Comparison of ENCODE assay signal across 9 cellular contexts in the genomic region with DNA sequence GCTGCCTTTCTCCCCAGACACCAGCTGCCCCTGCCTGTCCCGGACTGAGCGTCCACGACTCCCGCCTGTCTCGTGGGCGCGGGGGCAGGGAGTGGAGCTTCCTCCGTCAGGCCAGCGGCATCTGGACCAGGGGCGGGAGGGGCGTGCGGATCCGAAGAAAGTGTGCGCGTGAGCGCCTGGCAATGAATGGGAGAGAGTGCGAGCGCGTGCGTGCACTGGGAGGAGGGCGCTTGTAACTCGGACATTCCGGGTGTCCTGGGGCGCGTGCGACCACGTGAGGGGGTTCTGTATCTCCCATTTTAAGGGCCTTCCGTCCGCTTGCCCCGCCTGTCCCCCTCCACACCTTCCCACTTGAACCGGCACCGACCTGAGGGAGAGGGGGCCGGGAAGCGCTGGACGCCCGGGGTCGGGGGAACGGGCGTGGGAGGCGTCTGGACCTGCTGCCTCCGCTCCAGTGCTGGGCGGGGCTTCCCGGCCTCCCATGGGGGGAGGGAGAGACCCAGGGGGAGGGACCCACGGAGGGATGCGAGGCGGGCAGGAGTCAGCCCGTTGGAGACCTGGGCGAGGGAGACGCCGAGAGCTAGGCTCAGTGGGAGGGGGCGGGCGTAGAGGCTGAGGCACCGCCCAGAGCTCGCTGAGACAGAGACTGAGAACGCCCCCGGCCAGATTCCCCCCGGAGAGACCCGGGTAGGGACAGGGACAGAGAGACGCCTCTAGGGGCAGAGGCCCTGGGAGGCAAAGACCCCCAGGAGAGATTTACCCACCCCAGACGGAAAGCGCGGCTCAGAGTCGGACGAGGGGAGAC. TPM values are rescaled to one million over a fixed set of nuclear protein-coding genes. Genes with fewer than 3 reads are reported as not detected.
DNase-seq lines count a peak whose midpoint lies in the region; ATAC-seq, FAIRE-seq and TF ChIP-seq lines count a peak whose summit lies in the region.
"Had no signal": no experiment of that assay in that cellular context is flagged by ENCODE, and none has a peak within 500 bp of the region (broad histone marks: within the 10 kb centered on the region; RNA-seq: fewer than 3 reads in every experiment).

A gene with protein sequence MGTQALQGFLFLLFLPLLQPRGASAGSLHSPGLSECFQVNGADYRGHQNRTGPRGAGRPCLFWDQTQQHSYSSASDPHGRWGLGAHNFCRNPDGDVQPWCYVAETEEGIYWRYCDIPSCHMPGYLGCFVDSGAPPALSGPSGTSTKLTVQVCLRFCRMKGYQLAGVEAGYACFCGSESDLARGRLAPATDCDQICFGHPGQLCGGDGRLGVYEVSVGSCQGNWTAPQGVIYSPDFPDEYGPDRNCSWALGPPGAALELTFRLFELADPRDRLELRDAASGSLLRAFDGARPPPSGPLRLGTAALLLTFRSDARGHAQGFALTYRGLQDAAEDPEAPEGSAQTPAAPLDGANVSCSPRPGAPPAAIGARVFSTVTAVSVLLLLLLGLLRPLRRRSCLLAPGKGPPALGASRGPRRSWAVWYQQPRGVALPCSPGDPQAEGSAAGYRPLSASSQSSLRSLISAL (plus strand): TSS at position 665 of the 805 bp plus-strand sequence. CDS start 246 bp downstream, outside the sequence.

- no peak within 1 kb of the TSS for H4K8ac ChIP-seq in mesendoderm (ENCODE audit: low read depth, low read length)

- peak within 1 kb of the TSS; percentile 6 for H3K18ac ChIP-seq in mesendoderm (ENCODE audit: low read length)

- H4K20me1 ChIP-seq in OCI-LY7 (ENCODE audit: insufficient read depth, low read length) = no peaks in the 10 kb centered on the region
- H4K20me1 ChIP-seq in astrocyte (ENCODE audit: insufficient read depth, low read length) = peaks cover 7% of the 10 kb centered on the region

- H3K27me3 Mint-ChIP-seq in CD4-positive, CD25-positive, alpha-beta regulatory T cell = peaks cover 48% of the 10 kb centered on the region
- peaks cover 16% of the 10 kb centered on the region for H3K27me3 Mint-ChIP-seq in astrocyte (ENCODE audit: low read depth, unreplicated experiment)

- H3K79me2 ChIP-seq in OCI-LY7 (ENCODE audit: insufficient read depth, low read depth, low read length) (no peaks in the 10 kb centered on the region), astrocyte (ENCODE audit: insufficient read depth, low read length) (no peaks in the 10 kb centered on the region), mesendoderm (ENCODE audit: control insufficient read depth, insufficient read depth, low read length) (no peaks in the 10 kb centered on the region)

- H2AFZ ChIP-seq in OCI-LY7 (ENCODE audit: low read length) (no peak within 1 kb of the TSS), astrocyte (ENCODE audit: low read depth, low read length) (peak within 1 kb of the TSS; percentile 52)

- H3K4me3 ChIP-seq in CD4-positive, CD25-positive, alpha-beta regulatory T cell (ENCODE audit: low read depth, low read length) = no peak within 1 kb of the TSS
- H3K4me3 ChIP-seq in OCI-LY7 (ENCODE audit: low read depth, low read length, poor library complexity, severe bottlenecking) (peak within 1 kb of the TSS; percentile 54), astrocyte (ENCODE audit: insufficient read depth, low read depth, low read length) (peak within 1 kb of the TSS; percentile 39), mesendoderm (ENCODE audit: low read length) (peak within 1 kb of the TSS; percentile 35), vagina (peak within 1 kb of the TSS; percentile 24 to 43)
- H3K4me3 ChIP-seq: SJSA1 had no signal

- no TSS peak for BruUV-seq in OCI-LY7 (replicated peaks; lab: Mats Ljungman, UMichigan)

- ATAC-seq in CD4-positive, CD25-positive, alpha-beta regulatory T cell (ENCODE audit: low read depth in 2 of 2) = no peak

- CTCF ChIA-PET in OCI-LY7 (lab: Charles Lee; ENCODE audit: unreplicated experiment) = no interaction called here

- no peak within 1 kb of the TSS for H2BK120ac ChIP-seq in mesendoderm (ENCODE audit: low read depth, low read length)

- no peak for TF ChIP-seq POLR2A in H54 (IDR thresholded peaks at IDR 0.05; ENCODE audit: low read depth, low read length)
- no peak for TF ChIP-seq POLR2A in vagina (IDR thresholded peaks at IDR 0.05)

- no peaks in the 10 kb centered on the region for H3K36me3 Mint-ChIP-seq in CD4-positive, CD25-positive, alpha-beta regulatory T cell
- peaks cover 6% of the 10 kb centered on the region for H3K36me3 Mint-ChIP-seq in astrocyte (ENCODE audit: low read depth, unreplicated experiment)

- H2AK5ac ChIP-seq in mesendoderm (ENCODE audit: low read length) = no peak within 1 kb of the TSS

- H3K9ac ChIP-seq in astrocyte (ENCODE audit: low read length) = no peak within 1 kb of the TSS
- peak within 1 kb of the TSS; percentile 75 for H3K9ac ChIP-seq in mesendoderm (ENCODE audit: low read length)

- no peak within 1 kb of the TSS for H3K23ac ChIP-seq in mesendoderm (ENCODE audit: low read length)

- peak within 1 kb of the TSS; percentile 27 for H3K4ac ChIP-seq in mesendoderm (ENCODE audit: low read depth, low read length)

- H3K56ac ChIP-seq in mesendoderm (ENCODE audit: low read length) = peak within 1 kb of the TSS; percentile 82

- intact Hi-C loops in OCI-LY7 (cut with micrococcal nuclease; ENCODE audit: unreplicated experiment) (loop anchor here (5.0 kb wide), 1 partner anchor 37 kb away; no protein-coding TSS in a partner anchor), vagina (cut with DNase I) (no loop called here), posterior vena cava (cut with DNase I) (no loop called here)

- H3K4me1 Mint-ChIP-seq in CD4-positive, CD25-positive, alpha-beta regulatory T cell = peaks cover 0 to 43% (median 8%) of the 10 kb centered on the region in 4 donors
- H3K4me1 Mint-ChIP-seq in astrocyte (ENCODE audit: low read depth, unreplicated experiment) = no peaks in the 10 kb centered on the region

- H4K5ac ChIP-seq in mesendoderm (ENCODE audit: low read length) = no peak within 1 kb of the TSS

- H3K4me2 ChIP-seq in OCI-LY7 (ENCODE audit: low read length) (peak within 1 kb of the TSS; percentile 65), astrocyte (ENCODE audit: low read length) (peak within 1 kb of the TSS; percentile 81), mesendoderm (ENCODE audit: low read length) (peak within 1 kb of the TSS; percentile 93)

- H3K27ac Mint-ChIP-seq in CD4-positive, CD25-positive, alpha-beta regulatory T cell = peak within 1 kb of the TSS in 2 of 3 donors; percentile 5 to 82
- peak within 1 kb of the TSS; percentile 47 for H3K27ac Mint-ChIP-seq in astrocyte (ENCODE audit: unreplicated experiment)

- peaks cover 0 to 1% (median 0%) of the 10 kb centered on the region in 7 donors for H3K9me3 Mint-ChIP-seq in CD4-positive, CD25-positive, alpha-beta regulatory T cell
- H3K9me3 Mint-ChIP-seq in astrocyte (ENCODE audit: unreplicated experiment) = no peaks in the 10 kb centered on the region

- no peaks in the 10 kb centered on the region for H3K79me1 ChIP-seq in mesendoderm (ENCODE audit: low read length)

- H3K36me3 ChIP-seq in CD4-positive, CD25-positive, alpha-beta regulatory T cell (ENCODE audit: control insufficient read depth, insufficient read depth, low read length) = no peaks in the 10 kb centered on the region
- H3K36me3 ChIP-seq in OCI-LY7 (ENCODE audit: insufficient read depth, low read length) = no peaks in the 10 kb centered on the region
- H3K36me3 ChIP-seq in astrocyte (ENCODE audit: insufficient read depth, low read length) = no peaks in the 10 kb centered on the region
- H3K36me3 ChIP-seq in mesendoderm (ENCODE audit: control insufficient read depth, insufficient read depth, low read length) = no peaks in the 10 kb centered on the region
- no peaks in the 10 kb centered on the region for H3K36me3 ChIP-seq in vagina
- H3K36me3 ChIP-seq: SJSA1 had no signal

- no peak for DNase-seq in CD4-positive, CD25-positive, alpha-beta regulatory T cell
- DNase-seq in H54 (ENCODE audit: insufficient read length, low spot score) (peak; percentile 95), OCI-LY7 (ENCODE audit: low spot score) (no peak), astrocyte (ENCODE audit: low read depth) (no peak), mesendoderm (peak; percentile 90), vagina (ENCODE audit: extremely low spot score in 2 of 2) (no peak), posterior vena cava (ENCODE audit: low spot score) (no peak), kidney glomerular epithelial cell (lab: John Stamatoyannopoulos, UW) (no peak)

- no peak within 1 kb of the TSS for H3K27ac ChIP-seq in CD4-positive, CD25-positive, alpha-beta regulatory T cell (ENCODE audit: insufficient read depth, low read length, poor library complexity, severe bottlenecking)
- H3K27ac ChIP-seq in OCI-LY7 (ENCODE audit: low read depth, low read length, poor library complexity, severe bottlenecking) = no peak within 1 kb of the TSS
- no peak within 1 kb of the TSS for H3K27ac ChIP-seq in astrocyte (ENCODE audit: low read depth, low read length)
- peak within 1 kb of the TSS; percentile 26 for H3K27ac ChIP-seq in mesendoderm (ENCODE audit: low read depth, low read length)
- H3K27ac ChIP-seq in vagina = no peak within 1 kb of the TSS
- H3K27ac ChIP-seq: SJSA1 had no signal

- FAIRE-seq in H54 (lab: Jason Lieb, UNC) = no peak
- no peak for FAIRE-seq in astrocyte (lab: Jason Lieb, UNC)

- TF ChIP-seq CTCF in OCI-LY7 (conservative IDR thresholded peaks at IDR 0.05; ENCODE audit: low read length) (no peak), astrocyte (IDR thresholded peaks at IDR 0.05; ENCODE audit: insufficient read depth, low read depth, low read length) (no peak), vagina (IDR thresholded peaks at IDR 0.05) (no peak)

- peaks cover 3% of the 10 kb centered on the region for H3K27me3 ChIP-seq in CD4-positive, CD25-positive, alpha-beta regulatory T cell (ENCODE audit: control insufficient read depth, insufficient read depth, low read length)
- peaks cover 52% of the 10 kb centered on the region for H3K27me3 ChIP-seq in astrocyte (ENCODE audit: insufficient read depth, low read length)
- no peaks in the 10 kb centered on the region for H3K27me3 ChIP-seq in mesendoderm (ENCODE audit: insufficient read depth, low read length, poor library complexity)
- H3K27me3 ChIP-seq in vagina = peaks cover 12% of the 10 kb centered on the region

- no peaks in the 10 kb centered on the region for H3K9me2 ChIP-seq in OCI-LY7 (ENCODE audit: insufficient read depth, low read length)

- H2BK15ac ChIP-seq in mesendoderm (replicated peaks; ENCODE audit: low read depth) = no peak within 1 kb of the TSS

- H3K4me3 Mint-ChIP-seq in CD4-positive, CD25-positive, alpha-beta regulatory T cell = peak within 1 kb of the TSS; percentile 83 to 87 (median 84)
- H3K4me3 Mint-ChIP-seq in astrocyte (ENCODE audit: unreplicated experiment) = peak within 1 kb of the TSS; percentile 84

- H3K4me1 ChIP-seq in CD4-positive, CD25-positive, alpha-beta regulatory T cell (ENCODE audit: control insufficient read depth, insufficient read depth, low read length, poor library complexity, severe bottlenecking) = peaks cover 66% of the 10 kb centered on the region
- H3K4me1 ChIP-seq in OCI-LY7 (ENCODE audit: insufficient read depth, low read length, poor library complexity, severe bottlenecking) = peaks cover 61% of the 10 kb centered on the region
- H3K4me1 ChIP-seq in astrocyte (ENCODE audit: insufficient read depth, low read length) = peaks cover 16% of the 10 kb centered on the region
- no peaks in the 10 kb centered on the region for H3K4me1 ChIP-seq in mesendoderm (ENCODE audit: control insufficient read depth, low read depth, low read length)
- H3K4me1 ChIP-seq in vagina = peaks cover 53% of the 10 kb centered on the region

- POLR2A ChIA-PET in OCI-LY7 (lab: Charles Lee) = interaction anchor here (0.6 kb wide), 2 partner anchors 14 to 19 kb away, joined by 3 read pairs; no protein-coding TSS in a partner anchor

- no CpG with 5 or more reads among the region's 64 CpGs for WGBS in mesendoderm (ENCODE audit: extremely low coverage, insufficient coverage, low lambda C conversion rate)

- no peak within 1 kb of the TSS for H2BK5ac ChIP-seq in mesendoderm (ENCODE audit: low read length)

- H3K9me3 ChIP-seq in CD4-positive, CD25-positive, alpha-beta regulatory T cell (ENCODE audit: control insufficient read depth in 2 of 2, low read length in 2 of 2) = no peaks in the 10 kb centered on the region
- H3K9me3 ChIP-seq in OCI-LY7 (ENCODE audit: low read length) (no peaks in the 10 kb centered on the region), astrocyte (ENCODE audit: insufficient read depth, low read depth, low read length) (no peaks in the 10 kb centered on the region), vagina (no peaks in the 10 kb centered on the region)
- H3K9me3 ChIP-seq: SJSA1 had no signal

RNA-seq across cellular contexts. Expression of the gene that starts here (rescaled TPM):
- total RNA-seq in CD4-positive, CD25-positive, alpha-beta regulatory T cell = not detected
- polyA plus RNA-seq in CD4-positive, CD25-positive, alpha-beta regulatory T cell = not detected
- 0.09 and 0.28 TPM in 2 replicates for total RNA-seq in OCI-LY7 (2014; rRNA removed; shearing (Covaris generic))
- total RNA-seq in OCI-LY7 (2022) = 0.31 TPM in 1 of 2 replicates, not detected in the other
- total RNA-seq in astrocyte = 7.5 and 8.0 TPM in 2 replicates
- polyA plus RNA-seq in mesendoderm (2013, experiment 1 of 2) = 2.0 TPM
- polyA plus RNA-seq in mesendoderm (2013, experiment 2 of 2) = 1.9 TPM
- total RNA-seq in vagina = not detected
- not detected for total RNA-seq in posterior vena cava
- total RNA-seq: SJSA1 had no signal

Comparison
In these comparisons a context has a peak if more than half of its experiments do, and no peak if none do; other contexts are left out.
1. DNase-seq: peak in H54 (single experiment) and mesendoderm (single experiment); none in CD4-positive, CD25-positive, alpha-beta regulatory T cell (0 of 3), OCI-LY7 (single experiment), astrocyte (single experiment), vagina (0 of 2), posterior vena cava (single experiment) and kidney glomerular epithelial cell (single experiment).
2. Peak in every context shown above with its lines, with median percentiles within 50 percentile points of each other: H3K4me2 ChIP-seq.